14 cellular contexts compared by ENCODE assay signal in the genomic region with DNA sequence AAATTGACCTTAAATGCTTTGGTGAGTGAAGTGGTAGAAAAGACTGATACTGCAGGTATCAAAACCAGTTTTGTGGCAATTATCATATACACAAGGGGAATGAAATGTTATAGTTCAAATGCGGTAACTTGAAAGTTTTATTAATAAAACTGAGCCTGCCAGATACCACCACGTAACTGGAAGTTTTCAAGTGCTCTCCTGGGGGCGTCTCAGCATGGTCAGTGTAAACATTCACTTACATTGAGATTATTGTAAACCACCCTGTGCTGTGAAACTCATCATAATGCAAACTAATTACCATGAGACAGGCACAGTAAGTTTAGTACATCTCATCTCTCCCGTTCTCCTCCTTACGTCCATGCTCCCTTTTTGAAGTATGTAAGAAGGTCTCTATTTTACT.
"Had no signal": no experiment of that assay in that cellular context is flagged by ENCODE, and none has a peak within 500 bp of the region (broad histone marks: within the 10 kb centered on the region; RNA-seq: fewer than 3 reads in every experiment).

No MANE protein-coding gene starts in this region.

- H3K36me3 ChIP-seq: heart left ventricle, ovary, right atrium auricular region, sigmoid colon had no signal

- H3K27ac Mint-ChIP-seq: dendritic cell treated with granulocyte-macrophage colony-stimulating factor and Interleukin-4, amounts not matched to agents 40 ng/mL and 50 ng/mL, for 4 days; effector memory CD8-positive, alpha-beta T cell had no signal

- ATAC-seq: effector memory CD8-positive, alpha-beta T cell; left colon; mucosa of descending colon; naive thymus-derived CD8-positive, alpha-beta T cell had no signal

- H3K4me3 Mint-ChIP-seq: dendritic cell treated with granulocyte-macrophage colony-stimulating factor and Interleukin-4, amounts not matched to agents 40 ng/mL and 50 ng/mL, for 4 days; effector memory CD8-positive, alpha-beta T cell; naive thymus-derived CD8-positive, alpha-beta T cell; type B pancreatic cell had no signal

- DNase-seq: effector memory CD8-positive, alpha-beta T cell; heart left ventricle; left colon; left ventricle myocardium superior; mucosa of descending colon; naive thymus-derived CD8-positive, alpha-beta T cell; ovary; sigmoid colon; stimulated activated CD4-positive, alpha-beta T cell treated with anti-CD3 and anti-CD28 coated beads, Interleukin-12 subunit alpha, Interleukin-12 subunit beta, amount 100 ng/mL, for 4 hours; stimulated activated naive CD4-positive, alpha-beta T cell treated with Interleukin-2 at 50 U/mL for 16 hours had no signal

- H3K27me3 ChIP-seq: heart left ventricle, ovary, right atrium auricular region, sigmoid colon had no signal

- H3K27ac ChIP-seq: heart left ventricle, ovary, right atrium auricular region, sigmoid colon had no signal

- H3K9me3 ChIP-seq: heart left ventricle, mucosa of descending colon, ovary, right atrium auricular region, sigmoid colon had no signal

- H3K27me3 Mint-ChIP-seq: dendritic cell treated with granulocyte-macrophage colony-stimulating factor and Interleukin-4, amounts not matched to agents 40 ng/mL and 50 ng/mL, for 4 days had no signal

- H3K36me3 Mint-ChIP-seq: naive thymus-derived CD8-positive, alpha-beta T cell had no signal

- H3K4me1 ChIP-seq: right atrium auricular region had no signal

- H3K9me3 Mint-ChIP-seq: dendritic cell treated with granulocyte-macrophage colony-stimulating factor and Interleukin-4, amounts not matched to agents 40 ng/mL and 50 ng/mL, for 4 days; effector memory CD8-positive, alpha-beta T cell had no signal

- H3K4me3 ChIP-seq: heart left ventricle, mucosa of descending colon, ovary, right atrium auricular region, sigmoid colon, skin epidermis had no signal
